In genomic region chr17:35804658-35805192, GRCh38 we compare ENCODE assay signal across 1 cellular context.
TF ChIP-seq lines count a peak whose summit lies in the region.

No MANE protein-coding gene starts in this region.

TF ChIP-seq in HepG2, 621 proteins besides CTCF, POLR2A, EP300 and RAD21:
- TF ChIP-seq PHF21A (CRISPR knock-in tag; IDR thresholded peaks at IDR 0.05): peak; percentile 40; the same call in 1 of the 2 replicates
- no peak for TF ChIP-seq GTF2F1 (IDR thresholded peaks at IDR 0.05; ENCODE audit: low read length)
- TF ChIP-seq HMGXB3 (CRISPR knock-in tag; IDR thresholded peaks at IDR 0.05; ENCODE audit: borderline replicate concordance): peak; percentile 92
- no peak for TF ChIP-seq ZMYM2 (CRISPR knock-in tag; IDR thresholded peaks at IDR 0.05)
- peak; percentile 24; the same call in 1 of the 2 replicates for TF ChIP-seq SOX5 (CRISPR knock-in tag; IDR thresholded peaks at IDR 0.05; ENCODE audit: borderline replicate concordance)
- no peak for TF ChIP-seq RFX3 (CRISPR knock-in tag; IDR thresholded peaks at IDR 0.05)
- TF ChIP-seq RXRB (CRISPR knock-in tag; IDR thresholded peaks at IDR 0.05; ENCODE audit: borderline replicate concordance): peak; percentile 35; the same call in 1 of the 2 replicates
- no peak for TF ChIP-seq ZNF75D (CRISPR knock-in tag; IDR thresholded peaks at IDR 0.05; ENCODE audit: borderline replicate concordance)
- TF ChIP-seq TARDBP (CRISPR knock-in tag; IDR thresholded peaks at IDR 0.05): peak; percentile 31; the same call in 1 of the 2 replicates
- peak; percentile 81 for TF ChIP-seq STAG1 (CRISPR knock-in tag; IDR thresholded peaks at IDR 0.05)
- TF ChIP-seq SMC3 (IDR thresholded peaks at IDR 0.05; ENCODE audit: low read length): peak; percentile 67
- TF ChIP-seq ZBTB33 (CRISPR knock-in tag; IDR thresholded peaks at IDR 0.05): no peak
- TF ChIP-seq ZFP36L2 (CRISPR knock-in tag; IDR thresholded peaks at IDR 0.05): no peak
- no peak for TF ChIP-seq SOX6 (IDR thresholded peaks at IDR 0.05)
- peak; percentile 44; the same call in 1 of the 2 replicates for TF ChIP-seq SOX6 (CRISPR knock-in tag; IDR thresholded peaks at IDR 0.05)
- peak; percentile 66 for TF ChIP-seq CEBPG (CRISPR knock-in tag; IDR thresholded peaks at IDR 0.05)
- peak; percentile 26; the same call in 1 of the 2 replicates for TF ChIP-seq ZFY (CRISPR knock-in tag; IDR thresholded peaks at IDR 0.05)
- TF ChIP-seq ARID3A (IDR thresholded peaks at IDR 0.05; ENCODE audit: low read depth, low read length): no peak
- TF ChIP-seq ERF (CRISPR knock-in tag; IDR thresholded peaks at IDR 0.05): peak; percentile 37; the same call in 1 of the 2 replicates
- 0 out of 2 replicates have a peak, but pooled peaks have one; percentile 18 for TF ChIP-seq HMG20B (CRISPR knock-in tag; conservative IDR thresholded peaks at IDR 0.05)
- peak; percentile 40; the same call in 1 of the 2 replicates for TF ChIP-seq ZNF331 (CRISPR knock-in tag; IDR thresholded peaks at IDR 0.05)
- TF ChIP-seq MEIS1 (CRISPR knock-in tag; IDR thresholded peaks at IDR 0.05; ENCODE audit: borderline replicate concordance): no peak
- TF ChIP-seq ZNF552 (CRISPR knock-in tag; IDR thresholded peaks at IDR 0.05; ENCODE audit: borderline replicate concordance): no peak
- TF ChIP-seq RARA (CRISPR knock-in tag; IDR thresholded peaks at IDR 0.05): no peak
- TF ChIP-seq ZNF550 (CRISPR knock-in tag; IDR thresholded peaks at IDR 0.05; ENCODE audit: borderline replicate concordance): no peak
- TF ChIP-seq CREB1 (IDR thresholded peaks at IDR 0.05): no peak
- peak; percentile 50; the same call in 1 of the 2 replicates for TF ChIP-seq CREB1 (CRISPR knock-in tag; IDR thresholded peaks at IDR 0.05)
- no peak for TF ChIP-seq CBX5 (CRISPR knock-in tag; IDR thresholded peaks at IDR 0.05; ENCODE audit: borderline replicate concordance)
- TF ChIP-seq ZNF703 (CRISPR knock-in tag; IDR thresholded peaks at IDR 0.05; ENCODE audit: borderline replicate concordance): no peak
- TF ChIP-seq IKZF5 (CRISPR knock-in tag; IDR thresholded peaks at IDR 0.05): no peak
- peak; percentile 52; the same call in 1 of the 2 replicates for TF ChIP-seq CEBPB (IDR thresholded peaks at IDR 0.05; ENCODE audit: borderline replicate concordance, low read depth, low read length)
- TF ChIP-seq LCORL (IDR thresholded peaks at IDR 0.05): 0 out of 2 replicates have a peak, but pooled peaks have one; percentile 27
- 0 out of 2 replicates have a peak, but pooled peaks have one; percentile 51 for TF ChIP-seq LCORL (CRISPR knock-in tag; IDR thresholded peaks at IDR 0.05)
- TF ChIP-seq PRDM10 (CRISPR knock-in tag; IDR thresholded peaks at IDR 0.05; ENCODE audit: low read depth): peak; percentile 78; the same call in 1 of the 2 replicates
- TF ChIP-seq XRCC5 (optimal IDR thresholded peaks at IDR 0.05; ENCODE audit: low read length): peak; percentile 67
- TF ChIP-seq MIXL1 (CRISPR knock-in tag; IDR thresholded peaks at IDR 0.05): peak; percentile 69
- TF ChIP-seq HMGXB4 (CRISPR knock-in tag; IDR thresholded peaks at IDR 0.05; ENCODE audit: borderline replicate concordance in 1 of 2, low read depth in 1 of 2): peak; percentile 29 to 87; a peak in 2 of 4 replicates
- TF ChIP-seq ZFX (CRISPR knock-in tag; IDR thresholded peaks at IDR 0.05; ENCODE audit: low read depth): peak; percentile 26; the same call in 1 of the 2 replicates
- no peak for TF ChIP-seq KLF6 (CRISPR knock-in tag; IDR thresholded peaks at IDR 0.05)
- TF ChIP-seq ZNF205 (CRISPR knock-in tag; IDR thresholded peaks at IDR 0.05): peak; percentile 41; the same call in 1 of the 2 replicates
- TF ChIP-seq ZBTB42 (CRISPR knock-in tag; IDR thresholded peaks at IDR 0.05): no peak
- peak; percentile 42; the same call in 1 of the 2 replicates for TF ChIP-seq GATAD2A (CRISPR knock-in tag; IDR thresholded peaks at IDR 0.05)
- TF ChIP-seq TP53 (CRISPR knock-in tag; conservative IDR thresholded peaks at IDR 0.05): no peak
- TF ChIP-seq ZNF253 (CRISPR knock-in tag; IDR thresholded peaks at IDR 0.05; ENCODE audit: borderline replicate concordance): no peak
- 0 out of 2 replicates have a peak, but pooled peaks have one; percentile 11 for TF ChIP-seq THAP11 (CRISPR knock-in tag; IDR thresholded peaks at IDR 0.05)
- no peak for TF ChIP-seq ZMYM4 (CRISPR knock-in tag; IDR thresholded peaks at IDR 0.05)
- TF ChIP-seq ZNF644 (CRISPR knock-in tag; IDR thresholded peaks at IDR 0.05; ENCODE audit: low read depth): 0 out of 2 replicates have a peak, but pooled peaks have one; percentile 13
- TF ChIP-seq ZNF362 (CRISPR knock-in tag; IDR thresholded peaks at IDR 0.05; ENCODE audit: borderline replicate concordance): peak; percentile 91
- 0 out of 2 replicates have a peak, but pooled peaks have one; percentile 35 for TF ChIP-seq GATAD1 (CRISPR knock-in tag; IDR thresholded peaks at IDR 0.05)
- TF ChIP-seq ZBTB46 (CRISPR knock-in tag; IDR thresholded peaks at IDR 0.05; ENCODE audit: borderline replicate concordance): no peak
- no peak for TF ChIP-seq SRY (CRISPR knock-in tag; IDR thresholded peaks at IDR 0.05)
- TF ChIP-seq SAP130 (CRISPR knock-in tag; IDR thresholded peaks at IDR 0.05; ENCODE audit: low read depth): peak; percentile 48; the same call in 1 of the 2 replicates
